ENCODE assay signal across 12 cellular contexts in genomic region chr18:76208632-76209308, GRCh38.
DNase-seq lines count a peak whose midpoint lies in the region; TF ChIP-seq lines count a peak whose summit lies in the region.
"Had no signal": no experiment of that assay in that cellular context is flagged by ENCODE, and none has a peak within 500 bp of the region (broad histone marks: within the 10 kb centered on the region; RNA-seq: fewer than 3 reads in every experiment).

No MANE protein-coding gene starts in this region.

- TF ChIP-seq CTCF in HFFc6 (IDR thresholded peaks at IDR 0.05) (no peak), nephron progenitor cell (IDR thresholded peaks at IDR 0.05) (no peak), uterus (IDR thresholded peaks at IDR 0.05) (no peak)

- intact Hi-C loops in uterus (cut with DNase I; ENCODE audit: low total_unique reads), result no loop called here

- H3K27me3 ChIP-seq in BLaER1 (no peaks in the 10 kb centered on the region), uterus (no peaks in the 10 kb centered on the region)

- H3K36me3 ChIP-seq in BLaER1, result no peaks in the 10 kb centered on the region
- no peaks in the 10 kb centered on the region for H3K36me3 ChIP-seq in uterus
- H3K36me3 ChIP-seq: neutrophil had no signal

- H3K36me3 Mint-ChIP-seq in HFFc6 (ENCODE audit: low read depth) (no peaks in the 10 kb centered on the region), nephron progenitor cell (ENCODE audit: low read depth) (no peaks in the 10 kb centered on the region)

- peak overlapping the region; percentile 40 for H3K4me2 ChIP-seq in BLaER1

- H3K9ac ChIP-seq in BLaER1, result no peak overlapping the region

- H3K27ac Mint-ChIP-seq in HFFc6 (no peak overlapping the region), nephron progenitor cell (no peak overlapping the region)

- no peaks in the 10 kb centered on the region for H4K20me1 ChIP-seq in BLaER1

- H3K4me3 Mint-ChIP-seq in HFFc6 (peak overlapping the region; percentile 53; the same call in 1 of the 2 replicates), nephron progenitor cell (peak overlapping the region; percentile 3)

- no peak overlapping the region for H3K27ac ChIP-seq in BLaER1
- no peak overlapping the region for H3K27ac ChIP-seq in uterus
- H3K27ac ChIP-seq: neutrophil had no signal

- no peak for TF ChIP-seq POLR2A in uterus (IDR thresholded peaks at IDR 0.05)

- no peak for DNase-seq in HFFc6
- DNase-seq in astrocyte of the hippocampus (ENCODE audit: low read depth, low spot score), result peak; percentile 3
- DNase-seq in nephron progenitor cell, result no peak
- DNase-seq in uterus, result no peak
- no peak for DNase-seq in stimulated activated CD4-positive, alpha-beta T cell treated with anti-CD3 and anti-CD28 coated beads, Interleukin-2, amount 100 ng/mL, for 48 hours
- DNase-seq in stimulated activated naive CD4-positive, alpha-beta T cell treated with Interleukin-2 at 50 U/mL for 16 hours (lab: John Stamatoyannopoulos, UW), result no peak
- DNase-seq in NCI-H1694 treated with DMSO at 0.1 percent for 48 hours (lab: John Stamatoyannopoulos, UW), result no peak
- DNase-seq: activated effector memory CD4-positive, alpha-beta T cell treated with anti-CD3 and anti-CD28 coated beads, Interleukin-2, amount 50 U/mL, for 16 hours; dermis blood vessel endothelial cell; GOT3 had no signal

- peaks cover 4% of the 10 kb centered on the region; the same call in 1 of the 2 replicates for H3K27me3 Mint-ChIP-seq in HFFc6 (ENCODE audit: insufficient read depth)
- H3K27me3 Mint-ChIP-seq in nephron progenitor cell (ENCODE audit: low read depth, poor library complexity), result peaks cover 14% of the 10 kb centered on the region

- H3K4me1 ChIP-seq in BLaER1 (peaks cover 23% of the 10 kb centered on the region), uterus (no peaks in the 10 kb centered on the region)

- H3K4me1 Mint-ChIP-seq in HFFc6 (ENCODE audit: low read depth) (peaks cover 14% of the 10 kb centered on the region), nephron progenitor cell (peaks cover 54% of the 10 kb centered on the region)

- no peaks in the 10 kb centered on the region for H3K9me3 ChIP-seq in BLaER1
- no peaks in the 10 kb centered on the region for H3K9me3 ChIP-seq in uterus
- H3K9me3 ChIP-seq: neutrophil had no signal

- H3K4me3 ChIP-seq in BLaER1 (no peak overlapping the region), uterus (peak overlapping the region in 1 of 2 donors; percentile 12)

- H3K9me3 Mint-ChIP-seq in HFFc6, result peaks cover 9% of the 10 kb centered on the region; the same call in 1 of the 2 replicates
- no peaks in the 10 kb centered on the region for H3K9me3 Mint-ChIP-seq in nephron progenitor cell
